Comparison of ENCODE assay signal across 8 cellular contexts in genomic region chr3:171810278-171811058, GRCh38. TPM values are rescaled to one million over a fixed set of nuclear protein-coding genes. Genes with fewer than 3 reads are reported as not detected.
DNase-seq lines count a peak whose midpoint lies in the region; ATAC-seq and TF ChIP-seq lines count a peak whose summit lies in the region.

Gene PLD1, minus strand, starts transcription at chr3:171810483. Its CDS starts 72,432 bp downstream, at chr3:171738051.

- H4K91ac ChIP-seq in neuronal stem cell (ENCODE audit: low read depth, low read length, poor library complexity) = no peak within 1 kb of the TSS

- peak within 1 kb of the TSS; percentile 88 for H3K9ac ChIP-seq in neuronal stem cell (ENCODE audit: low read depth, low read length, poor library complexity)

- no peak within 1 kb of the TSS for H4K8ac ChIP-seq in neuronal stem cell (ENCODE audit: low read depth, low read length)

- H3K4ac ChIP-seq in neuronal stem cell (ENCODE audit: low read length) = no peak within 1 kb of the TSS

- POLR2A ChIA-PET in CD4-positive, alpha-beta T cell (lab: Charles Lee) = no interaction called here

- CTCF ChIA-PET in CD4-positive, alpha-beta T cell (lab: Charles Lee) = no interaction called here

- no peaks in the 10 kb centered on the region for H3K79me1 ChIP-seq in neuronal stem cell (ENCODE audit: low read depth, low read length)

- intact Hi-C loops in CD4-positive, alpha-beta T cell (cut with DNase I, micrococcal nuclease) = no loop called here
- intact Hi-C loops in vagina (cut with DNase I) = loop anchor here (10.0 kb wide), 1 partner anchor 64 kb away; no protein-coding TSS in a partner anchor

- H3K4me1 ChIP-seq in neuronal stem cell (ENCODE audit: control insufficient read depth in 2 of 2, insufficient read depth in 1 of 2, low read depth in 1 of 2, low read length in 2 of 2) (peaks cover 5 to 9% of the 10 kb centered on the region in 2 donors), vagina (peaks cover 36% of the 10 kb centered on the region)

- no peaks in the 10 kb centered on the region for H3K36me3 Mint-ChIP-seq in CD4-positive, alpha-beta T cell (ENCODE audit: low read depth)

- peak within 1 kb of the TSS; percentile 56 for H3K14ac ChIP-seq in neuronal stem cell (ENCODE audit: low read length)

- peak within 1 kb of the TSS; percentile 97 for H3K18ac ChIP-seq in neuronal stem cell (ENCODE audit: low read length)

- peak within 1 kb of the TSS; percentile 62 to 81 for H3K4me3 ChIP-seq in neuronal stem cell (ENCODE audit: low read length in 2 of 2)
- H3K4me3 ChIP-seq in vagina = peak within 1 kb of the TSS; percentile 67 to 88

- H2AK5ac ChIP-seq in neuronal stem cell (ENCODE audit: low read depth, low read length) = no peak within 1 kb of the TSS

- TF ChIP-seq CTCF in CD4-positive, alpha-beta T cell (IDR thresholded peaks at IDR 0.05) = no peak
- no peak for TF ChIP-seq CTCF in vagina (IDR thresholded peaks at IDR 0.05)

- peak; percentile 35 for ATAC-seq in CD4-positive, alpha-beta T cell (ENCODE audit: poor library complexity)
- ATAC-seq in HG03342 (IDR thresholded peaks at IDR 0.05; ENCODE audit: unreplicated experiment) = peak; percentile 42

- H3K27ac ChIP-seq in CD4-positive, alpha-beta T cell (ENCODE audit: low read depth, low read length) = no peak within 1 kb of the TSS
- H3K27ac ChIP-seq in neuronal stem cell (replicated peaks; ENCODE audit: low read length) = no peak within 1 kb of the TSS
- H3K27ac ChIP-seq in vagina = peak within 1 kb of the TSS; percentile 91

- no peaks in the 10 kb centered on the region for H3K9me3 ChIP-seq in CD4-positive, alpha-beta T cell (ENCODE audit: control insufficient read depth, low read length)
- no peaks in the 10 kb centered on the region for H3K9me3 ChIP-seq in neuronal stem cell (replicated peaks in 1 of 2; ENCODE audit: control insufficient read depth in 2 of 2, insufficient read depth in 1 of 2, low read depth in 1 of 2, low read length in 2 of 2)
- H3K9me3 ChIP-seq in vagina = no peaks in the 10 kb centered on the region

- H2BK12ac ChIP-seq in neuronal stem cell (ENCODE audit: low read length) = peak within 1 kb of the TSS; percentile 58

- H3K23ac ChIP-seq in neuronal stem cell (ENCODE audit: low read depth, low read length, poor library complexity) = peak within 1 kb of the TSS; percentile 89

- H3K4me2 ChIP-seq in neuronal stem cell (ENCODE audit: insufficient read depth, low read length, poor library complexity, severe bottlenecking) = peak within 1 kb of the TSS; percentile 98

- WGBS in neuronal stem cell (ENCODE audit: extremely low coverage in 2 of 2, insufficient read length in 2 of 2, insufficient replicate concordance in 1 of 2), 2 donors = no CpG with 5 or more reads among the region's 58 CpGs

- H3K9me3 Mint-ChIP-seq in CD4-positive, alpha-beta T cell = no peaks in the 10 kb centered on the region

- H3K36me3 ChIP-seq in neuronal stem cell (replicated peaks in 1 of 2; ENCODE audit: control insufficient read depth in 2 of 2, insufficient read depth in 2 of 2, low read length in 2 of 2) = no peaks in the 10 kb centered on the region
- H3K36me3 ChIP-seq in vagina = no peaks in the 10 kb centered on the region

- no peak within 1 kb of the TSS for H3K27ac Mint-ChIP-seq in CD4-positive, alpha-beta T cell

- peak within 1 kb of the TSS; percentile 95 for H2BK5ac ChIP-seq in neuronal stem cell (ENCODE audit: low read length)

- peaks cover 11% of the 10 kb centered on the region for H3K4me1 Mint-ChIP-seq in CD4-positive, alpha-beta T cell (ENCODE audit: low read depth)

- H3K4me3 Mint-ChIP-seq in CD4-positive, alpha-beta T cell = peak within 1 kb of the TSS; percentile 85

- H3K27me3 Mint-ChIP-seq in CD4-positive, alpha-beta T cell = peaks cover 57% of the 10 kb centered on the region

- peak within 1 kb of the TSS; percentile 99 for H2AFZ ChIP-seq in neuronal stem cell (ENCODE audit: low read length)

- peak within 1 kb of the TSS; percentile 72 for H2BK120ac ChIP-seq in neuronal stem cell (ENCODE audit: low read depth, low read length)

- peaks cover 25% of the 10 kb centered on the region for H3K27me3 ChIP-seq in CD4-positive, alpha-beta T cell (ENCODE audit: control insufficient read depth, insufficient read depth, low read length)
- peaks cover 4 to 28% (median 25%) of the 10 kb centered on the region in 3 experiments for H3K27me3 ChIP-seq in neuronal stem cell (ENCODE audit: control insufficient read depth in 3 of 3, insufficient read depth in 3 of 3, low read depth in 1 of 3, low read length in 3 of 3)
- H3K27me3 ChIP-seq in vagina = no peaks in the 10 kb centered on the region

- H2BK15ac ChIP-seq in neuronal stem cell (ENCODE audit: low read length) = peak within 1 kb of the TSS; percentile 97

- peak in 1 of 2 donors; percentile 39 for TF ChIP-seq POLR2A in vagina (IDR thresholded peaks at IDR 0.05)

- peak in 9 of 10 experiments; percentile 2 to 38 (median 10) for DNase-seq in CD4-positive, alpha-beta T cell
- DNase-seq in GM19240 (ENCODE audit: insufficient read length, low spot score) (peak; percentile 36), OCI-M1 (lab: John Stamatoyannopoulos, UW) (peak; percentile 66), glomerular endothelial cell (ENCODE audit: extremely low read depth, low read depth, low spot score) (no peak), neuronal stem cell (ENCODE audit: low spot score) (peak; percentile 15), vagina (ENCODE audit: extremely low spot score in 2 of 2) (no peak)
- peak; percentile 25 for DNase-seq in activated naive CD4-positive, alpha-beta T cell treated with anti-CD3 and anti-CD28 coated beads, Interleukin-2, amount 50 U/mL, for 16 hours

RNA-seq across cellular contexts. Expression of gene PLD1, which starts in this region (rescaled TPM):
- total RNA-seq in CD4-positive, alpha-beta T cell = 1 to 10 TPM in 1 of 2 experiments, under 1 TPM in 1; 0.22 to 1.0 TPM
- total RNA-seq in glomerular endothelial cell (47.6 and 48.0 TPM in 2 replicates), vagina (35.6 TPM)
- polyA plus RNA-seq in neuronal stem cell (2013, experiment 1 of 2) = 1.6 TPM
- 0.36 TPM for polyA plus RNA-seq in neuronal stem cell (2013, experiment 2 of 2)

Comparison
In these comparisons a context has a peak if more than half of its experiments do, and no peak if none do; other contexts are left out.
1. RNA of gene PLD1 (total RNA-seq): 47.6 to 48.0 TPM in glomerular endothelial cell and 35.6 TPM in vagina (single experiment); 0.22 to 1.0 TPM in CD4-positive, alpha-beta T cell; every median in the first group is over 10 times any median in the second.
2. DNase-seq: peak in CD4-positive, alpha-beta T cell (9 of 10), GM19240 (single experiment), OCI-M1 (single experiment), activated naive CD4-positive, alpha-beta T cell treated with anti-CD3 and anti-CD28 coated beads, Interleukin-2, amount 50 U/mL, for 16 hours (single experiment) and neuronal stem cell (single experiment); none in glomerular endothelial cell (single experiment) and vagina (0 of 2).